1 cellular context compared by ENCODE assay signal in the genomic region with DNA sequence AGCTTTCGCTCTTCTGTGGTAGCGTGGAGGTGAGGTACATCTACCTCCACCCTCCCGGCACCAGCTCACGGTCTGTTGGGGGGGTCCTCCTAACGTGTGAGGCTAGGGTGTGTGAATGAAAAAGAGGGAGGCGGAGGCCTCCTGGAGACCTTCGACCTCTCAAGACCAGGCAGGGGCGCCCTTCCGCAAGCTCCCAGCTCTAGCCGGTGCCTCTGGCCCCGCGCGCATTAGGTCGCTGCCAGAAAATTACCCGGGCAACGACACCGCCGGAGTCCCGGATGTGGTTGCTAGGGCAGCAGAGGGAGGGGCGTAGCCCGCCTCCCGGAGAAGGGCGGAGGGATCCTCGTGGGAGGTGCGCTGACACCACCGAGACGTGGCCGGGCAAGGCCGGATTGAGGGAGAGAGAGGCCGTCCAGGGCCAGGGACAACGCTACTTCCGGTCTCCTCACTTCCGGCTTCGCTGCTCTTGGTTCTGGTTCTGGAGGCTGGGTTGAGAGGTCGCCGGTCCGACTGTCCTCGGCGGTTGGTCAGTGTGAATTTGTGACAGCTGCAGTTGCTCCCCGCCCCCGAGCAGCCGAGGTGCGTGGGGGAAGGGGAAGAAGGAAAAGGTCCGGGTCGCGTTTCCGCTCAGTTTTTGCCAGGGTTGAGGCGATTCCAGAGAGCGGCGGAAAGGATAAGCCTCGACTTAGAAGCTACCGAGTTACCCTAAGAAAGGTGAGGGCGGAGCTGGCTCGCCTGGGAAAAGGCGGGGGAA.
TF ChIP-seq lines count a peak whose summit lies in the region.

A gene with protein sequence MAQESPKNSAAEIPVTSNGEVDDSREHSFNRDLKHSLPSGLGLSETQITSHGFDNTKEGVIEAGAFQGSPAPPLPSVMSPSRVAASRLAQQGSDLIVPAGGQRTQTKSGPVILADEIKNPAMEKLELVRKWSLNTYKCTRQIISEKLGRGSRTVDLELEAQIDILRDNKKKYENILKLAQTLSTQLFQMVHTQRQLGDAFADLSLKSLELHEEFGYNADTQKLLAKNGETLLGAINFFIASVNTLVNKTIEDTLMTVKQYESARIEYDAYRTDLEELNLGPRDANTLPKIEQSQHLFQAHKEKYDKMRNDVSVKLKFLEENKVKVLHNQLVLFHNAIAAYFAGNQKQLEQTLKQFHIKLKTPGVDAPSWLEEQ (plus strand): TSS at position 442 of the 754 bp plus-strand sequence. CDS start 49,680 bp downstream, outside the sequence.
A gene (minus strand): TSS at position 218 of the 754 bp plus-strand sequence. CDS start 8,726 bp downstream, outside the sequence.

TF ChIP-seq in HepG2, 621 proteins besides CTCF, POLR2A, EP300 and RAD21 (continued from another document and continues in another):
- TF ChIP-seq, protein P1, sequence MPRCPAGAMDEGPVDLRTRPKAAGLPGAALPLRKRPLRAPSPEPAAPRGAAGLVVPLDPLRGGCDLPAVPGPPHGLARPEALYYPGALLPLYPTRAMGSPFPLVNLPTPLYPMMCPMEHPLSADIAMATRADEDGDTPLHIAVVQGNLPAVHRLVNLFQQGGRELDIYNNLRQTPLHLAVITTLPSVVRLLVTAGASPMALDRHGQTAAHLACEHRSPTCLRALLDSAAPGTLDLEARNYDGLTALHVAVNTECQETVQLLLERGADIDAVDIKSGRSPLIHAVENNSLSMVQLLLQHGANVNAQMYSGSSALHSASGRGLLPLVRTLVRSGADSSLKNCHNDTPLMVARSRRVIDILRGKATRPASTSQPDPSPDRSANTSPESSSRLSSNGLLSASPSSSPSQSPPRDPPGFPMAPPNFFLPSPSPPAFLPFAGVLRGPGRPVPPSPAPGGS (CRISPR knock-in tag; IDR thresholded peaks at IDR 0.05) = no peak
- TF ChIP-seq, protein P2, sequence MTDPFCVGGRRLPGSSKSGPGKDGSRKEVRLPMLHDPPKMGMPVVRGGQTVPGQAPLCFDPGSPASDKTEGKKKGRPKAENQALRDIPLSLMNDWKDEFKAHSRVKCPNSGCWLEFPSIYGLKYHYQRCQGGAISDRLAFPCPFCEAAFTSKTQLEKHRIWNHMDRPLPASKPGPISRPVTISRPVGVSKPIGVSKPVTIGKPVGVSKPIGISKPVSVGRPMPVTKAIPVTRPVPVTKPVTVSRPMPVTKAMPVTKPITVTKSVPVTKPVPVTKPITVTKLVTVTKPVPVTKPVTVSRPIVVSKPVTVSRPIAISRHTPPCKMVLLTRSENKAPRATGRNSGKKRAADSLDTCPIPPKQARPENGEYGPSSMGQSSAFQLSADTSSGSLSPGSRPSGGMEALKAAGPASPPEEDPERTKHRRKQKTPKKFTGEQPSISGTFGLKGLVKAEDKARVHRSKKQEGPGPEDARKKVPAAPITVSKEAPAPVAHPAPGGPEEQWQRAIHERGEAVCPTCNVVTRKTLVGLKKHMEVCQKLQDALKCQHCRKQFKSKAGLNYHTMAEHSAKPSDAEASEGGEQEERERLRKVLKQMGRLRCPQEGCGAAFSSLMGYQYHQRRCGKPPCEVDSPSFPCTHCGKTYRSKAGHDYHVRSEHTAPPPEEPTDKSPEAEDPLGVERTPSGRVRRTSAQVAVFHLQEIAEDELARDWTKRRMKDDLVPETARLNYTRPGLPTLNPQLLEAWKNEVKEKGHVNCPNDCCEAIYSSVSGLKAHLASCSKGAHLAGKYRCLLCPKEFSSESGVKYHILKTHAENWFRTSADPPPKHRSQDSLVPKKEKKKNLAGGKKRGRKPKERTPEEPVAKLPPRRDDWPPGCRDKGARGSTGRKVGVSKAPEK (CRISPR knock-in tag; IDR thresholded peaks at IDR 0.05; ENCODE audit: borderline replicate concordance) = no peak
- TF ChIP-seq HOXA5 (CRISPR knock-in tag; IDR thresholded peaks at IDR 0.05) (peak; percentile 69), SRSF1 (optimal IDR thresholded peaks at IDR 0.05; ENCODE audit: low read depth, low read length) (no peak), ELF1 (CRISPR knock-in tag; IDR thresholded peaks at IDR 0.05) (peak; percentile 94), ZMYM2 (CRISPR knock-in tag; IDR thresholded peaks at IDR 0.05) (peak; percentile 89), SNAI1 (CRISPR knock-in tag; IDR thresholded peaks at IDR 0.05; ENCODE audit: borderline replicate concordance) (no peak), LCORL (IDR thresholded peaks at IDR 0.05) (no peak), LCORL (CRISPR knock-in tag; IDR thresholded peaks at IDR 0.05) (peak; percentile 69), ZNF33B (CRISPR knock-in tag; IDR thresholded peaks at IDR 0.05) (no peak), MXD4 (CRISPR knock-in tag; IDR thresholded peaks at IDR 0.05) (peak; percentile 61; the same call in 1 of the 2 replicates), NFE2L1 (CRISPR knock-in tag; IDR thresholded peaks at IDR 0.05; ENCODE audit: borderline replicate concordance) (no peak), SIN3B (IDR thresholded peaks at IDR 0.05; ENCODE audit: low read length) (0 out of 2 replicates have a peak, but pooled peaks have one; percentile 16), DMAP1 (CRISPR knock-in tag; IDR thresholded peaks at IDR 0.05) (0 out of 2 replicates have a peak, but pooled peaks have one; percentile 63), U2AF1 (optimal IDR thresholded peaks at IDR 0.05; ENCODE audit: low read depth, low read length) (peak; percentile 49), POLR2G (IDR thresholded peaks at IDR 0.05; ENCODE audit: low read depth, low read length) (peak; percentile 76), ZNF441 (CRISPR knock-in tag; IDR thresholded peaks at IDR 0.05; ENCODE audit: borderline replicate concordance) (0 out of 2 replicates have a peak, but pooled peaks have one; percentile 41), ETV5 (CRISPR knock-in tag; IDR thresholded peaks at IDR 0.05; ENCODE audit: borderline replicate concordance) (peak; percentile 83; the same call in 1 of the 2 replicates), ZNF382 (CRISPR knock-in tag; IDR thresholded peaks at IDR 0.05; ENCODE audit: borderline replicate concordance) (no peak), KLF15 (CRISPR knock-in tag; IDR thresholded peaks at IDR 0.05; ENCODE audit: borderline replicate concordance) (no peak), JUND (CRISPR knock-in tag; IDR thresholded peaks at IDR 0.05) (no peak), ATF7-NPFF (CRISPR knock-in tag; IDR thresholded peaks at IDR 0.05; ENCODE audit: low read depth) (peak; percentile 57; the same call in 1 of the 2 replicates), YY1 (IDR thresholded peaks at IDR 0.05; ENCODE audit: insufficient read depth, insufficient replicate concordance, low read depth, low read length) (no peak), MIXL1 (CRISPR knock-in tag; IDR thresholded peaks at IDR 0.05) (peak; percentile 43; the same call in 1 of the 2 replicates), NAIF1 (CRISPR knock-in tag; IDR thresholded peaks at IDR 0.05; ENCODE audit: borderline replicate concordance) (no peak; the same call in 1 of the 2 replicates)
- TF ChIP-seq, protein P3, sequence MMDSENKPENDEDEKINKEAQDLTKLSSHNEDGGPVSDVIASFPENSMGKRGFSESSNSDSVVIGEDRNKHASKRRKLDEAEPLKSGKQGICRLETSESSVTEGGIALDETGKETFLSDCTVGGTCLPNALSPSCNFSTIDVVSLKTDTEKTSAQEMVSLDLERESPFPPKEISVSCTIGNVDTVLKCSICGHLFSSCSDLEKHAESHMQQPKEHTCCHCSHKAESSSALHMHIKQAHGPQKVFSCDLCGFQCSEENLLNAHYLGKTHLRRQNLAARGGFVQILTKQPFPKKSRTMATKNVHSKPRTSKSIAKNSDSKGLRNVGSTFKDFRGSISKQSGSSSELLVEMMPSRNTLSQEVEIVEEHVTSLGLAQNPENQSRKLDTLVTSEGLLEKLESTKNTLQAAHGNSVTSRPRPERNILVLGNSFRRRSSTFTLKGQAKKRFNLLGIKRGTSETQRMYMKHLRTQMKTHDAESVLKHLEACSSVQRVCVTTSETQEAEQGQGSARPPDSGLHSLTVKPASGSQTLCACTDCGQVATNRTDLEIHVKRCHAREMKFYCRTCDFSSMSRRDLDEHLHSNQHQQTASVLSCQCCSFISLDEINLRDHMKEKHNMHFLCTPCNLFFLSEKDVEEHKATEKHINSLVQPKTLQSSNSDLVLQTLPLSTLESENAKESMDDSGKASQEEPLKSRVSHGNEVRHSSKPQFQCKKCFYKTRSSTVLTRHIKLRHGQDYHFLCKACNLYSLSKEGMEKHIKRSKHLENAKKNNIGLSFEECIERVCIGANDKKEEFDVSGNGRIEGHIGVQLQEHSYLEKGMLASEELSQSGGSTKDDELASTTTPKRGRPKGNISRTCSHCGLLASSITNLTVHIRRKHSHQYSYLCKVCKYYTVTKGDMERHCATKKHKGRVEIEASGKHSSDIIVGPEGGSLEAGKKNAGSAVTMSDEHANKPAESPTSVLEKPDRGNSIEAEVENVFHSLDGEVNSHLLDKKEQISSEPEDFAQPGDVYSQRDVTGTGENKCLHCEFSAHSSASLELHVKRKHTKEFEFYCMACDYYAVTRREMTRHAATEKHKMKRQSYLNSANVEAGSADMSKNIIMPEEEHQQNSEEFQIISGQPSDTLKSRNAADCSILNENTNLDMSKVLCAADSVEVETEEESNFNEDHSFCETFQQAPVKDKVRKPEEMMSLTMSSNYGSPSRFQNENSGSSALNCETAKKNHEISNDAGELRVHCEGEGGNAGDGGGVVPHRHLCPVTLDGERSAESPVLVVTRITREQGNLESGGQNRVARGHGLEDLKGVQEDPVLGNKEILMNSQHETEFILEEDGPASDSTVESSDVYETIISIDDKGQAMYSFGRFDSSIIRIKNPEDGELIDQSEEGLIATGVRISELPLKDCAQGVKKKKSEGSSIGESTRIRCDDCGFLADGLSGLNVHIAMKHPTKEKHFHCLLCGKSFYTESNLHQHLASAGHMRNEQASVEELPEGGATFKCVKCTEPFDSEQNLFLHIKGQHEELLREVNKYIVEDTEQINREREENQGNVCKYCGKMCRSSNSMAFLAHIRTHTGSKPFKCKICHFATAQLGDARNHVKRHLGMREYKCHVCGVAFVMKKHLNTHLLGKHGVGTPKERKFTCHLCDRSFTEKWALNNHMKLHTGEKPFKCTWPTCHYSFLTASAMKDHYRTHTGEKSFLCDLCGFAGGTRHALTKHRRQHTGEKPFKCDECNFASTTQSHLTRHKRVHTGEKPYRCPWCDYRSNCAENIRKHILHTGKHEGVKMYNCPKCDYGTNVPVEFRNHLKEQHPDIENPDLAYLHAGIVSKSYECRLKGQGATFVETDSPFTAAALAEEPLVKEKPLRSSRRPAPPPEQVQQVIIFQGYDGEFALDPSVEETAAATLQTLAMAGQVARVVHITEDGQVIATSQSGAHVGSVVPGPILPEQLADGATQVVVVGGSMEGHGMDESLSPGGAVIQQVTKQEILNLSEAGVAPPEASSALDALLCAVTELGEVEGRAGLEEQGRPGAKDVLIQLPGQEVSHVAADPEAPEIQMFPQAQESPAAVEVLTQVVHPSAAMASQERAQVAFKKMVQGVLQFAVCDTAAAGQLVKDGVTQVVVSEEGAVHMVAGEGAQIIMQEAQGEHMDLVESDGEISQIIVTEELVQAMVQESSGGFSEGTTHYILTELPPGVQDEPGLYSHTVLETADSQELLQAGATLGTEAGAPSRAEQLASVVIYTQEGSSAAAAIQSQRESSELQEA (CRISPR knock-in tag; IDR thresholded peaks at IDR 0.05; ENCODE audit: not compliant biosample characterization) = no peak
- TF ChIP-seq, protein P4, sequence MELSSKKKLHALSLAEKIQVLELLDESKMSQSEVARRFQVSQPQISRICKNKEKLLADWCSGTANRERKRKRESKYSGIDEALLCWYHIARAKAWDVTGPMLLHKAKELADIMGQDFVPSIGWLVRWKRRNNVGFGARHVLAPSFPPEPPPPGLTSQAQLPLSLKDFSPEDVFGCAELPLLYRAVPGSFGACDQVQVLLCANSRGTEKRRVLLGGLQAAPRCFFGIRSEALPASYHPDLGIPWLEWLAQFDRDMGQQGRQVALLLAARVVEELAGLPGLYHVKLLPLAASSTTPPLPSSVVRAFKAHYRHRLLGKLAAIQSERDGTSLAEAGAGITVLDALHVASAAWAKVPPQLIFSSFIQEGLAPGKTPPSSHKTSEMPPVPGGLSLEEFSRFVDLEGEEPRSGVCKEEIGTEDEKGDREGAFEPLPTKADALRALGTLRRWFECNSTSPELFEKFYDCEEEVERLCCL (CRISPR knock-in tag; IDR thresholded peaks at IDR 0.05; ENCODE audit: borderline replicate concordance) = no peak
- TF ChIP-seq, protein P5, sequence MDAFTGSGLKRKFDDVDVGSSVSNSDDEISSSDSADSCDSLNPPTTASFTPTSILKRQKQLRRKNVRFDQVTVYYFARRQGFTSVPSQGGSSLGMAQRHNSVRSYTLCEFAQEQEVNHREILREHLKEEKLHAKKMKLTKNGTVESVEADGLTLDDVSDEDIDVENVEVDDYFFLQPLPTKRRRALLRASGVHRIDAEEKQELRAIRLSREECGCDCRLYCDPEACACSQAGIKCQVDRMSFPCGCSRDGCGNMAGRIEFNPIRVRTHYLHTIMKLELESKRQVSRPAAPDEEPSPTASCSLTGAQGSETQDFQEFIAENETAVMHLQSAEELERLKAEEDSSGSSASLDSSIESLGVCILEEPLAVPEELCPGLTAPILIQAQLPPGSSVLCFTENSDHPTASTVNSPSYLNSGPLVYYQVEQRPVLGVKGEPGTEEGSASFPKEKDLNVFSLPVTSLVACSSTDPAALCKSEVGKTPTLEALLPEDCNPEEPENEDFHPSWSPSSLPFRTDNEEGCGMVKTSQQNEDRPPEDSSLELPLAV (CRISPR knock-in tag; conservative IDR thresholded peaks at IDR 0.05; ENCODE audit: low read depth) = no peak
- TF ChIP-seq, protein P6, sequence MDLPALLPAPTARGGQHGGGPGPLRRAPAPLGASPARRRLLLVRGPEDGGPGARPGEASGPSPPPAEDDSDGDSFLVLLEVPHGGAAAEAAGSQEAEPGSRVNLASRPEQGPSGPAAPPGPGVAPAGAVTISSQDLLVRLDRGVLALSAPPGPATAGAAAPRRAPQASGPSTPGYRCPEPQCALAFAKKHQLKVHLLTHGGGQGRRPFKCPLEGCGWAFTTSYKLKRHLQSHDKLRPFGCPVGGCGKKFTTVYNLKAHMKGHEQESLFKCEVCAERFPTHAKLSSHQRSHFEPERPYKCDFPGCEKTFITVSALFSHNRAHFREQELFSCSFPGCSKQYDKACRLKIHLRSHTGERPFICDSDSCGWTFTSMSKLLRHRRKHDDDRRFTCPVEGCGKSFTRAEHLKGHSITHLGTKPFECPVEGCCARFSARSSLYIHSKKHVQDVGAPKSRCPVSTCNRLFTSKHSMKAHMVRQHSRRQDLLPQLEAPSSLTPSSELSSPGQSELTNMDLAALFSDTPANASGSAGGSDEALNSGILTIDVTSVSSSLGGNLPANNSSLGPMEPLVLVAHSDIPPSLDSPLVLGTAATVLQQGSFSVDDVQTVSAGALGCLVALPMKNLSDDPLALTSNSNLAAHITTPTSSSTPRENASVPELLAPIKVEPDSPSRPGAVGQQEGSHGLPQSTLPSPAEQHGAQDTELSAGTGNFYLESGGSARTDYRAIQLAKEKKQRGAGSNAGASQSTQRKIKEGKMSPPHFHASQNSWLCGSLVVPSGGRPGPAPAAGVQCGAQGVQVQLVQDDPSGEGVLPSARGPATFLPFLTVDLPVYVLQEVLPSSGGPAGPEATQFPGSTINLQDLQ (CRISPR knock-in tag; IDR thresholded peaks at IDR 0.05) = no peak
- TF ChIP-seq, protein P7, sequence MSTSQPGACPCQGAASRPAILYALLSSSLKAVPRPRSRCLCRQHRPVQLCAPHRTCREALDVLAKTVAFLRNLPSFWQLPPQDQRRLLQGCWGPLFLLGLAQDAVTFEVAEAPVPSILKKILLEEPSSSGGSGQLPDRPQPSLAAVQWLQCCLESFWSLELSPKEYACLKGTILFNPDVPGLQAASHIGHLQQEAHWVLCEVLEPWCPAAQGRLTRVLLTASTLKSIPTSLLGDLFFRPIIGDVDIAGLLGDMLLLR (CRISPR knock-in tag; IDR thresholded peaks at IDR 0.05) = peak; percentile 42; the same call in 1 of the 2 replicates
- TF ChIP-seq, protein P8, sequence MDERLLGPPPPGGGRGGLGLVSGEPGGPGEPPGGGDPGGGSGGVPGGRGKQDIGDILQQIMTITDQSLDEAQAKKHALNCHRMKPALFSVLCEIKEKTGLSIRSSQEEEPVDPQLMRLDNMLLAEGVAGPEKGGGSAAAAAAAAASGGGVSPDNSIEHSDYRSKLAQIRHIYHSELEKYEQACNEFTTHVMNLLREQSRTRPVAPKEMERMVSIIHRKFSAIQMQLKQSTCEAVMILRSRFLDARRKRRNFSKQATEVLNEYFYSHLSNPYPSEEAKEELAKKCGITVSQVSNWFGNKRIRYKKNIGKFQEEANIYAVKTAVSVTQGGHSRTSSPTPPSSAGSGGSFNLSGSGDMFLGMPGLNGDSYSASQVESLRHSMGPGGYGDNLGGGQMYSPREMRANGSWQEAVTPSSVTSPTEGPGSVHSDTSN (CRISPR knock-in tag; IDR thresholded peaks at IDR 0.05) = no peak
